In the genomic region with DNA sequence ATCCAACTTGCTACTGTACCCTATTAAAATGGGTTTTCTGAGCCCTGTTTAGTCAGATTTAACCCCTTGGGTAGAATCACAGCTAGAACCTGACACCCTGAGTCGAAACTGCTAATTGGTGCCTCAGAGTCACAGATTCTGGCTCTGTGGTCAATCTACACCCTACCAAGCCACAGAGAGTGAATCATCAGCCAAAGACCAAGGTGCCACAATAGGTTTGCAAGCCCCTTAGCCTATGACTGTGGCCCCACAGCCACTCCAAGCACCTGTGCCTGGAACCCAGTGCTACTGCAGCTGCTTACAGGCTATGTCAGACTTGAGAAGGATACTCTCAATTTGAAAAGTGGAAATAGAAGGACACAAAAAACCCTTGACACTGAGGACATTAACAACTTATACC, we compare ENCODE assay signal across 12 cellular contexts.
"Had no signal": no experiment of that assay in that cellular context is flagged by ENCODE, and none has a peak within 500 bp of the region (broad histone marks: within the 10 kb centered on the region; RNA-seq: fewer than 3 reads in every experiment).

No MANE protein-coding gene starts in this region.

- H3K9me3 ChIP-seq: uterus had no signal

- H3K4me1 ChIP-seq: transverse colon had no signal

- H3K27ac ChIP-seq: dorsolateral prefrontal cortex, transverse colon, uterus had no signal

- H3K4me3 ChIP-seq: dorsolateral prefrontal cortex, transverse colon, uterus had no signal

- H3K36me3 ChIP-seq: transverse colon, uterus had no signal

- ATAC-seq: activated CD8-positive, alpha-beta T cell treated with anti-CD3 and anti-CD28 coated beads, Interleukin-2, amount 10 ng/mL, durations not matched to agents 7 days and 5 days; activated naive CD8-positive, alpha-beta T cell treated with anti-CD3 and anti-CD28 coated beads, Interleukin-2, amount 50 U/mL, for 24 hours; activated T-cell treated with anti-CD3 and anti-CD28 coated beads, Interleukin-2, amount 50 U/mL, for 4 hours had no signal

- DNase-seq: activated CD4-positive, alpha-beta T cell treated with anti-CD3 and anti-CD28 coated beads, Interleukin-2, amount 10 ng/mL, durations not matched to agents 24 days and 14 days; activated CD8-positive, alpha-beta T cell treated with anti-CD3 and anti-CD28 coated beads, Interleukin-2, amount 10 ng/mL, durations not matched to agents 7 days and 5 days; activated naive CD4-positive, alpha-beta T cell treated with anti-CD3 and anti-CD28 coated beads for 36 hours; activated naive CD8-positive, alpha-beta T cell treated with anti-CD3 and anti-CD28 coated beads, Interleukin-2, amount 50 U/mL, for 24 hours; activated T-cell treated with anti-CD3 and anti-CD28 coated beads, Interleukin-2, amount 50 U/mL, for 4 hours; anterior cingulate cortex; central memory CD4-positive, alpha-beta T cell; dorsolateral prefrontal cortex; naive B cell; retina; transverse colon; uterus had no signal

- H3K27me3 ChIP-seq: dorsolateral prefrontal cortex, transverse colon, uterus had no signal
